In the genomic region with DNA sequence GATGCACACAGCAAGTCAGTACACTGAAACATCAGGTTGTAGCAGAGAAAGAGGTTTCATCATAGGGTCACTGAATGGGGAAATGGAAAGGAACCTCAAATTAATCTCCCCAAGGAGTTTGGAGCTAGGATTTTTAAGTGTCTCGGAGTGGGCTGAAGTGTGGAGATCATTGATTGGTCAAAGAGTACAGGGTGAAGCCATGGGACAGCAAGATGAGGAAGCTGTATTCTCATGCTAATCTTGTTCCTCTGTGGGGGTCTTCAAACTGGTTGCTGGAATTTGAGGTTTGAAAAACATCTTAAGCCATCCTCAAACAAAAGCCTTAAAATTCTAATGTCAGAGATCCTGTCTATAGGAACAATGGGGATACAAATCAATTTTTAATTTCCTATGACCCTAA, we compare ENCODE assay signal across 1 cellular context.
TF ChIP-seq lines count a peak whose summit lies in the region.

No MANE protein-coding gene starts in this region.

TF ChIP-seq in WTC11, 78 proteins besides CTCF, POLR2A, EP300 and RAD21:
- TF ChIP-seq ATF3 (CRISPR knock-in tag; conservative IDR thresholded peaks at IDR 0.05) (no peak), ZNF219 (CRISPR knock-in tag; IDR thresholded peaks at IDR 0.05; ENCODE audit: borderline replicate concordance) (no peak), OVOL2 (CRISPR knock-in tag; IDR thresholded peaks at IDR 0.05; ENCODE audit: borderline replicate concordance) (no peak), USF1 (CRISPR knock-in tag; IDR thresholded peaks at IDR 0.05) (no peak), PRRX2 (CRISPR knock-in tag; IDR thresholded peaks at IDR 0.05) (no peak), ZNF138 (CRISPR knock-in tag; conservative IDR thresholded peaks at IDR 0.05) (no peak), TEAD1 (CRISPR knock-in tag; IDR thresholded peaks at IDR 0.05) (no peak), NFE2L1 (CRISPR knock-in tag; IDR thresholded peaks at IDR 0.05) (no peak), TEAD4 (CRISPR knock-in tag; IDR thresholded peaks at IDR 0.05) (no peak)
